ENCODE assay signal across 10 cellular contexts in genomic region chr6:37514377-37514776, GRCh38. TPM values are rescaled to one million over a fixed set of nuclear protein-coding genes. Genes with fewer than 3 reads are reported as not detected.
DNase-seq lines count a peak whose midpoint lies in the region; ATAC-seq lines count a peak whose summit lies in the region.
"Had no signal": no experiment of that assay in that cellular context is flagged by ENCODE, and none has a peak within 500 bp of the region (broad histone marks: within the 10 kb centered on the region; RNA-seq: fewer than 3 reads in every experiment).

No MANE protein-coding gene starts in this region.

- no peaks in the 10 kb centered on the region for H3K9me3 Mint-ChIP-seq in activated T-cell treated with anti-CD3 and anti-CD28 coated beads, Interleukin-2, amount 50 U/mL, for 24 hours
- no peaks in the 10 kb centered on the region for H3K9me3 Mint-ChIP-seq in immature natural killer cell

- intact Hi-C loops in Right ventricle myocardium inferior (cut with DNase I): no loop called here

- no peaks in the 10 kb centered on the region for H3K36me3 ChIP-seq in BLaER1 treated with 17β-estradiol and CSF1 and Interleukin-3, amounts not matched to agents 10 nM and 100 nM
- H3K36me3 ChIP-seq in KOPT-K1 (ENCODE audit: insufficient read depth, low read length): no peaks in the 10 kb centered on the region
- H3K36me3 ChIP-seq: neutrophil had no signal

- H3K27ac ChIP-seq in BLaER1 treated with 17β-estradiol and CSF1 and Interleukin-3, amounts not matched to agents 10 nM and 100 nM: peak overlapping the region in 9 of 11 experiments; percentile 14 to 96 (median 87); a peak in 17 of 22 replicates
- H3K27ac ChIP-seq in KOPT-K1 (ENCODE audit: low read depth, low read length, poor library complexity, severe bottlenecking): peak overlapping the region; percentile 98
- H3K27ac ChIP-seq: neutrophil had no signal

- H3K4me3 Mint-ChIP-seq in activated T-cell treated with anti-CD3 and anti-CD28 coated beads, Interleukin-2, amount 50 U/mL, for 24 hours: peak overlapping the region; percentile 77
- peak overlapping the region; percentile 2 to 88 (median 44) for H3K4me3 Mint-ChIP-seq in immature natural killer cell

- H3K27ac Mint-ChIP-seq in activated T-cell treated with anti-CD3 and anti-CD28 coated beads, Interleukin-2, amount 50 U/mL, for 24 hours: peak overlapping the region; percentile 91
- H3K27ac Mint-ChIP-seq in immature natural killer cell: peak overlapping the region; percentile 88 to 99 (median 98)

- H3K4me3 ChIP-seq in BLaER1 treated with 17β-estradiol and CSF1 and Interleukin-3, amounts not matched to agents 10 nM and 100 nM: peak overlapping the region in 6 of 10 experiments; percentile 4 to 52 (median 38); a peak in 4 of 20 replicates

- H3K4me2 ChIP-seq in BLaER1 treated with 17β-estradiol and CSF1 and Interleukin-3, amounts not matched to agents 10 nM and 100 nM: peak overlapping the region; percentile 54 to 99 (median 96)

- peaks cover 62 to 84% (median 83%) of the 10 kb centered on the region in 10 experiments for H3K4me1 ChIP-seq in BLaER1 treated with 17β-estradiol and CSF1 and Interleukin-3, amounts not matched to agents 10 nM and 100 nM

- H3K9ac ChIP-seq in BLaER1 treated with 17β-estradiol and CSF1 and Interleukin-3, amounts not matched to agents 10 nM and 100 nM: peak overlapping the region in 9 of 11 experiments; percentile 10 to 85 (median 81); a peak in 16 of 22 replicates

- peak; percentile 70 for DNase-seq in activated T-cell treated with anti-CD3 and anti-CD28 coated beads, Interleukin-2, amount 50 U/mL, for 24 hours
- DNase-seq in immature natural killer cell (peak in 1 of 3 donors; percentile 41), NCI-H82 treated with DMSO at 0.1 percent for 48 hours (lab: John Stamatoyannopoulos, UW; ENCODE audit: unreplicated experiment) (no peak), Right ventricle myocardium inferior (ENCODE audit: missing footprints) (no peak), NCI-H2029 (lab: John Stamatoyannopoulos, UW) (no peak)
- DNase-seq: DMS79 had no signal

- no peaks in the 10 kb centered on the region; a peak in 1 of 22 replicates for H4K20me1 ChIP-seq in BLaER1 treated with 17β-estradiol and CSF1 and Interleukin-3, amounts not matched to agents 10 nM and 100 nM

- ATAC-seq in Right ventricle myocardium inferior (no peak), HG03520 (IDR thresholded peaks at IDR 0.05; ENCODE audit: unreplicated experiment) (no peak)

- H3K9me3 ChIP-seq in BLaER1 treated with 17β-estradiol and CSF1 and Interleukin-3, amounts not matched to agents 10 nM and 100 nM (replicated peaks in 1 of 11): peaks cover 0 to 5% (median 4%) of the 10 kb centered on the region in 11 experiments; a peak in 10 of 22 replicates
- no peaks in the 10 kb centered on the region for H3K9me3 ChIP-seq in KOPT-K1 (ENCODE audit: insufficient read depth, low read length, poor library complexity, severe bottlenecking)
- H3K9me3 ChIP-seq: neutrophil had no signal

- H3K27me3 ChIP-seq in BLaER1 treated with 17β-estradiol and CSF1 and Interleukin-3, amounts not matched to agents 10 nM and 100 nM: no peaks in the 10 kb centered on the region

- peaks cover 82% of the 10 kb centered on the region for H3K4me1 Mint-ChIP-seq in activated T-cell treated with anti-CD3 and anti-CD28 coated beads, Interleukin-2, amount 50 U/mL, for 24 hours (ENCODE audit: low read depth)
- peaks cover 52 to 58% of the 10 kb centered on the region in 2 donors for H3K4me1 Mint-ChIP-seq in immature natural killer cell

- no peaks in the 10 kb centered on the region for H3K27me3 Mint-ChIP-seq in activated T-cell treated with anti-CD3 and anti-CD28 coated beads, Interleukin-2, amount 50 U/mL, for 24 hours
- peaks cover 9 to 26% (median 19%) of the 10 kb centered on the region in 3 donors for H3K27me3 Mint-ChIP-seq in immature natural killer cell (ENCODE audit: low read depth in 3 of 3)

- H3K36me3 Mint-ChIP-seq in activated T-cell treated with anti-CD3 and anti-CD28 coated beads, Interleukin-2, amount 50 U/mL, for 24 hours (ENCODE audit: low read depth): no peaks in the 10 kb centered on the region
- peaks cover 0 to 4% (median 3%) of the 10 kb centered on the region in 3 donors for H3K36me3 Mint-ChIP-seq in immature natural killer cell

RNA-seq across cellular contexts. Expression of gene CCDC167, which starts 14.7 kb away (rescaled TPM):
- polyA plus RNA-seq in immature natural killer cell: 100 to 1,000 TPM in 1 of 3 donors, 10 to 100 TPM in 2; 78.7 to 115 (median 79.3) TPM
- total RNA-seq in Right ventricle myocardium inferior: 27.1 TPM
